8 cellular contexts compared by ENCODE assay signal in the genomic region with DNA sequence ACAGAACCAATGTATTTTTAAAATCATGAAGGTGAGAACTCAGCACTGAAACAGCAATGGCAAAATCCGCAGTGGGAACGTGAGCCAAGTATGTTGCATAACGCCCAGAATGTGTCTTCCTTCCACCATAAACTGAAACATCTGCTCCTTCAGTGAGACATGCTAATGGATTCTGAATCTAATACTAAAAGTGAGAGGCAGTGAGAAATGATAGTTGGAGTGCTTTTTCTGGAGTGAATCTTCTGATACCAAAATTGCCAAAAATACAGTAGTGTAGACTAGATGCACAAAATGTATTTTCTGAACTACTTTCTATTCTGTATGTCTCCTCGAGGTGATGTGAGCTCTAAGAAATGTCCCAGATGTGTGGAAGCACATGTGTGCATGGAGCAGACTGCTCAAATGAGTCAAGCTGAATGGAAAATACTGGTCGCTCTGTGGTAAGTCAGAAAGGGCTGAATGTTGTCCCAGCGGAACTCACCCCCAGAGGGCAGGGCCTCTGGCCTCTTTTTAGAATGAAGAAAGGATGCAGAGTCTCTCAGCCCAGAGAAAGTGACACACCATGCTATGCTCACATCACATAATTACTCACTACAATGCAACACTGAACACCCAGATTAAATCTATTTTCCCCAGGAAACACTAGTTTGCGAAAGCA.
DNase-seq lines count a peak whose midpoint lies in the region; ATAC-seq and TF ChIP-seq lines count a peak whose summit lies in the region.

No MANE protein-coding gene starts in this region.

- peak; percentile 40 to 41 for ATAC-seq in CD4-positive, CD25-positive, alpha-beta regulatory T cell (ENCODE audit: low read depth in 2 of 2)
- peak; percentile 63 to 67 for ATAC-seq in gastrocnemius medialis
- no peak for ATAC-seq in HG03095 (IDR thresholded peaks at IDR 0.05; ENCODE audit: unreplicated experiment)

- no peaks in the 10 kb centered on the region for H3K9me3 ChIP-seq in CD4-positive, CD25-positive, alpha-beta regulatory T cell (ENCODE audit: control insufficient read depth in 2 of 2, low read length in 2 of 2)
- no peaks in the 10 kb centered on the region for H3K9me3 ChIP-seq in fibroblast of lung (ENCODE audit: control insufficient read depth, insufficient read depth, low read depth, low read length)
- H3K9me3 ChIP-seq in gastrocnemius medialis = no peaks in the 10 kb centered on the region

- no peaks in the 10 kb centered on the region for H3K9me3 Mint-ChIP-seq in CD4-positive, CD25-positive, alpha-beta regulatory T cell
- no peaks in the 10 kb centered on the region for H3K9me3 Mint-ChIP-seq in T-helper 2 cell treated with Interferon-gamma antibody and Interleukin-4, amounts not matched to agents 5 μg/mL and 100 μg/mL, for 36 hours

- H3K9ac ChIP-seq in fibroblast of lung (ENCODE audit: insufficient read depth, low read length) = no peak overlapping the region

- no peak overlapping the region for H3K4me3 Mint-ChIP-seq in CD4-positive, CD25-positive, alpha-beta regulatory T cell
- peak overlapping the region; percentile 61 for H3K4me3 Mint-ChIP-seq in T-helper 2 cell treated with Interferon-gamma antibody and Interleukin-4, amounts not matched to agents 5 μg/mL and 100 μg/mL, for 36 hours

- peak overlapping the region; percentile 30 for H3K4me2 ChIP-seq in fibroblast of lung (ENCODE audit: extremely low read depth, insufficient read depth, low read length)

- H2AFZ ChIP-seq in fibroblast of lung (ENCODE audit: low read length) = no peak overlapping the region

- no peaks in the 10 kb centered on the region for H3K36me3 ChIP-seq in CD4-positive, CD25-positive, alpha-beta regulatory T cell (ENCODE audit: control insufficient read depth, insufficient read depth, low read length)
- H3K36me3 ChIP-seq in fibroblast of lung (ENCODE audit: control insufficient read depth, insufficient read depth, low read length) (no peaks in the 10 kb centered on the region), gastrocnemius medialis (no peaks in the 10 kb centered on the region)

- peaks cover 16% of the 10 kb centered on the region for H3K79me2 ChIP-seq in fibroblast of lung (ENCODE audit: control insufficient read depth, insufficient read depth, low read length)

- no peak overlapping the region for H3K4me3 ChIP-seq in CD4-positive, CD25-positive, alpha-beta regulatory T cell (ENCODE audit: low read depth, low read length)
- H3K4me3 ChIP-seq in fibroblast of lung (replicated peaks in 1 of 4; ENCODE audit: control extremely low read depth in 1 of 4, insufficient read depth in 1 of 4, low read depth in 3 of 4, low read length in 4 of 4) (peak overlapping the region in 1 of 4 experiments; percentile 20), gastrocnemius medialis (no peak overlapping the region)

- H3K4me1 Mint-ChIP-seq in CD4-positive, CD25-positive, alpha-beta regulatory T cell = peaks cover 6 to 63% (median 22%) of the 10 kb centered on the region in 4 donors
- peaks cover 59% of the 10 kb centered on the region for H3K4me1 Mint-ChIP-seq in T-helper 2 cell treated with Interferon-gamma antibody and Interleukin-4, amounts not matched to agents 5 μg/mL and 100 μg/mL, for 36 hours (ENCODE audit: low read depth)

- DNase-seq in CD4-positive, CD25-positive, alpha-beta regulatory T cell = peak in 1 of 3 donors; percentile 26
- peak; percentile 87 for DNase-seq in T-helper 2 cell treated with Interferon-gamma antibody and Interleukin-4, amounts not matched to agents 5 μg/mL and 100 μg/mL, for 36 hours (ENCODE audit: low spot score)
- peak; percentile 84 to 89 for DNase-seq in fibroblast of lung (ENCODE audit: low read depth in 2 of 2)
- peak in 1 of 2 donors; percentile 59 for DNase-seq in gastrocnemius medialis
- DNase-seq in NCI-H1105 treated with DMSO at 0.1 percent for 48 hours (lab: John Stamatoyannopoulos, UW) = no peak
- DNase-seq in NCI-H1417 treated with DMSO at 0.1 percent for 48 hours (lab: John Stamatoyannopoulos, UW) = no peak
- DNase-seq in SW 1271 (lab: John Stamatoyannopoulos, UW) = no peak

- intact Hi-C loops in gastrocnemius medialis (cut with DNase I; ENCODE audit: low total_unique reads) = no loop called here

- H3K4me1 ChIP-seq in CD4-positive, CD25-positive, alpha-beta regulatory T cell (ENCODE audit: control insufficient read depth, insufficient read depth, low read length, poor library complexity, severe bottlenecking) = no peaks in the 10 kb centered on the region
- H3K4me1 ChIP-seq in fibroblast of lung (ENCODE audit: control insufficient read depth, extremely low read depth, insufficient read depth, low read length) = peaks cover 35% of the 10 kb centered on the region
- peaks cover 0 to 6% of the 10 kb centered on the region in 2 donors for H3K4me1 ChIP-seq in gastrocnemius medialis

- no peak overlapping the region for H3K27ac ChIP-seq in CD4-positive, CD25-positive, alpha-beta regulatory T cell (ENCODE audit: insufficient read depth, low read length, poor library complexity, severe bottlenecking)
- H3K27ac ChIP-seq in fibroblast of lung (ENCODE audit: insufficient read depth, low read length) (peak overlapping the region; percentile 87), gastrocnemius medialis (peak overlapping the region; percentile 44 to 57 (median 50))

- TF ChIP-seq CTCF in fibroblast of lung (conservative IDR thresholded peaks at IDR 0.05 in 1 of 2, IDR thresholded peaks at IDR 0.05 in 1 of 2; ENCODE audit: low read depth in 1 of 2, low read length in 2 of 2) = no peak
- no peak for TF ChIP-seq CTCF in gastrocnemius medialis (IDR thresholded peaks at IDR 0.05 in 4 of 5, conservative IDR thresholded peaks at IDR 0.05 in 1 of 5)

- no peaks in the 10 kb centered on the region for H4K20me1 ChIP-seq in fibroblast of lung (ENCODE audit: control insufficient read depth, extremely low read depth, insufficient read depth, low read length)

- H3K27me3 Mint-ChIP-seq in CD4-positive, CD25-positive, alpha-beta regulatory T cell = no peaks in the 10 kb centered on the region
- H3K27me3 Mint-ChIP-seq in T-helper 2 cell treated with Interferon-gamma antibody and Interleukin-4, amounts not matched to agents 5 μg/mL and 100 μg/mL, for 36 hours (ENCODE audit: low read depth) = no peaks in the 10 kb centered on the region

- TF ChIP-seq POLR2A in gastrocnemius medialis (IDR thresholded peaks at IDR 0.05) = no peak

- no peaks in the 10 kb centered on the region for H3K36me3 Mint-ChIP-seq in CD4-positive, CD25-positive, alpha-beta regulatory T cell
- H3K36me3 Mint-ChIP-seq in T-helper 2 cell treated with Interferon-gamma antibody and Interleukin-4, amounts not matched to agents 5 μg/mL and 100 μg/mL, for 36 hours (ENCODE audit: low read depth) = peaks cover 14% of the 10 kb centered on the region

- H3K27me3 ChIP-seq in CD4-positive, CD25-positive, alpha-beta regulatory T cell (ENCODE audit: control insufficient read depth, insufficient read depth, low read length) = no peaks in the 10 kb centered on the region
- no peaks in the 10 kb centered on the region for H3K27me3 ChIP-seq in fibroblast of lung (ENCODE audit: control insufficient read depth, insufficient read depth, low read length)
- no peaks in the 10 kb centered on the region for H3K27me3 ChIP-seq in gastrocnemius medialis

- in situ Hi-C loops in gastrocnemius medialis (cut with MboI; ENCODE audit: low sequenced_read_pairs in 4 of 4) = no loop called here

- H3K27ac Mint-ChIP-seq in CD4-positive, CD25-positive, alpha-beta regulatory T cell = peak overlapping the region in 1 of 3 donors; percentile 59
- H3K27ac Mint-ChIP-seq in T-helper 2 cell treated with Interferon-gamma antibody and Interleukin-4, amounts not matched to agents 5 μg/mL and 100 μg/mL, for 36 hours = peak overlapping the region; percentile 49

Comparison
In these comparisons a context has a peak if more than half of its experiments do, and no peak if none do; other contexts are left out.
1. DNase-seq: peak in T-helper 2 cell treated with Interferon-gamma antibody and Interleukin-4, amounts not matched to agents 5 μg/mL and 100 μg/mL, for 36 hours (single experiment) and fibroblast of lung (2 of 2); none in NCI-H1105 treated with DMSO at 0.1 percent for 48 hours (single experiment), NCI-H1417 treated with DMSO at 0.1 percent for 48 hours (single experiment) and SW 1271 (0 of 2).